8 cellular contexts compared by ENCODE assay signal in genomic region chr19:40690699-40691420, GRCh38. TPM values are rescaled to one million over a fixed set of nuclear protein-coding genes. Genes with fewer than 3 reads are reported as not detected.
DNase-seq lines count a peak whose midpoint lies in the region; ATAC-seq and TF ChIP-seq lines count a peak whose summit lies in the region.

No MANE protein-coding gene starts in this region.

- peak; percentile 81 for DNase-seq in 8988T
- DNase-seq in NCI-H526 treated with DMSO at 0.1 percent for 48 hours (lab: John Stamatoyannopoulos, UW), result peak; percentile 83
- DNase-seq in activated CD4-positive, alpha-beta T cell treated with anti-CD3 and anti-CD28 coated beads, Interleukin-2, amount 50 U/mL, for 1 hour, result peak; percentile 85
- peak; percentile 95 for DNase-seq in coronary artery (ENCODE audit: low spot score)
- DNase-seq in left lobe of liver (ENCODE audit: low spot score), result peak; percentile 93
- DNase-seq in stimulated activated CD4-positive, alpha-beta T cell treated with anti-CD3 and anti-CD28 coated beads, Interleukin-2, amount 100 ng/mL, for 24 hours, result peak; percentile 90 to 92

- peak overlapping the region; percentile 95 to 96 for H3K27ac ChIP-seq in coronary artery

- TF ChIP-seq POLR2A in GM18526 (IDR thresholded peaks at IDR 0.05; ENCODE audit: extremely low read depth, insufficient read length), result peak; percentile 57

- ATAC-seq in HG03442 (IDR thresholded peaks at IDR 0.05; ENCODE audit: unreplicated experiment) (peak; percentile 61), left lobe of liver (peak; percentile 92)

- no peak for TF ChIP-seq CTCF in coronary artery (IDR thresholded peaks at IDR 0.05)

- H3K4me3 ChIP-seq in coronary artery, result peak overlapping the region; percentile 91

RNA-seq across cellular contexts. Expression of gene NUMBL, which starts 0.4 kb away (rescaled TPM):
- total RNA-seq in left lobe of liver, result 21.7 TPM

RNA-seq across cellular contexts. Expression of gene COQ8B, which starts 25.8 kb away (rescaled TPM):
- 43.5 TPM for total RNA-seq in left lobe of liver

RNA-seq across cellular contexts. Expression of gene ITPKC, which starts 26.1 kb away (rescaled TPM):
- 7.0 TPM for total RNA-seq in left lobe of liver

RNA-seq across cellular contexts. Expression of gene ACTMAP, which starts 59.4 kb away (rescaled TPM):
- 8.9 TPM for total RNA-seq in left lobe of liver

Comparison
In these comparisons a context has a peak if more than half of its experiments do, and no peak if none do; other contexts are left out.
1. Peak in every context shown above with its lines: DNase-seq, ATAC-seq, H3K4me3 ChIP-seq and H3K27ac ChIP-seq.